9 cellular contexts compared by ENCODE assay signal in the genomic region with DNA sequence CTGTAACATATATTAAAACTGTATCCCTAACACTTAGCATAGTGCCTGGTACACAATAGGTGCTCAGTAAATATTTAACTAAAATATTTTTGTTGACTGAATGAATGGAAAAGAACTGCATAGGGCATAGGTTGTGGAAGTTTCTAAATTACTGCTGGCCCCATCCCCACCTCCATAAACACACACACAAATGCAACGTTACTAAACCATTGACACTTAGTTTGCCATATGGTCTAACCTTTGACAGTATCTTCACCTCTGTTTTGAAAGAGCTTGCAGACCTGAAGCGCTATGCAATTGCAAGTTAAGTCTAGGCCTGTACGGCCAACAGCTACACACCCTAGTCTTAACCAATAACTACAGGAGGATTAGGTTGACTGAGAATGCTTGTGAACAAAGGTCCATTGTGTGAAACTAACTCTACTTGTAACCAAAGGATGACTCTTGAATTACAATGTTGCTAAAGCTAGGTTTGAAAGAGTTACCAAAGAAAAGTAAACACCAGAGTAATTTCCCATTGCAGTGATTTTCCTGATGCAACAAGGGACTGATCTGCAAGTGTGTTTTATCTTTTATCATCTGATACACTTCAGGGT. TPM values are rescaled to one million over a fixed set of nuclear protein-coding genes. Genes with fewer than 3 reads are reported as not detected.
DNase-seq lines count a peak whose midpoint lies in the region; ATAC-seq and TF ChIP-seq lines count a peak whose summit lies in the region.
"Had no signal": no experiment of that assay in that cellular context is flagged by ENCODE, and none has a peak within 500 bp of the region (broad histone marks: within the 10 kb centered on the region; RNA-seq: fewer than 3 reads in every experiment).

No MANE protein-coding gene starts in this region.

- in situ Hi-C loops in GM23248 (cut with MboI): no loop called here

- ATAC-seq in PC-3 (peak; percentile 82), upper lobe of left lung (ENCODE audit: low FRiP score in 2 of 2) (no peak), GM21423 (IDR thresholded peaks at IDR 0.05; ENCODE audit: unreplicated experiment) (no peak)

- H3K36me3 Mint-ChIP-seq in progenitor cell of endocrine pancreas (ENCODE audit: insufficient read depth): peaks cover 9% of the 10 kb centered on the region

- H3K36me3 ChIP-seq in GM23248 (ENCODE audit: low read depth): no peaks in the 10 kb centered on the region
- no peaks in the 10 kb centered on the region for H3K36me3 ChIP-seq in PC-3 (ENCODE audit: low read depth, low read length)
- H3K36me3 ChIP-seq in upper lobe of left lung: no peaks in the 10 kb centered on the region

- TF ChIP-seq EP300 in upper lobe of left lung (IDR thresholded peaks at IDR 0.05): no peak

- H3K9me2 ChIP-seq in GM23248 (ENCODE audit: insufficient read depth): no peaks in the 10 kb centered on the region
- no peaks in the 10 kb centered on the region for H3K9me2 ChIP-seq in PC-3 (replicated peaks; ENCODE audit: low read length)

- peak overlapping the region; percentile 81; the same call in 1 of the 2 replicates for H3K4me3 ChIP-seq in GM23248
- peak overlapping the region; percentile 76; the same call in 1 of the 2 replicates for H3K4me3 ChIP-seq in PC-3 (ENCODE audit: low read length)
- H3K4me3 ChIP-seq in epithelial cell of esophagus (ENCODE audit: low read length): no peak overlapping the region
- H3K4me3 ChIP-seq in upper lobe of left lung: peak overlapping the region in 1 of 4 donors; percentile 84

- no peak for TF ChIP-seq POLR2A in upper lobe of left lung (IDR thresholded peaks at IDR 0.05)

- H3K4me2 ChIP-seq in GM23248 (ENCODE audit: unreplicated experiment): no peak overlapping the region
- H3K4me2 ChIP-seq in PC-3 (ENCODE audit: low read length): peak overlapping the region; percentile 94

- peak overlapping the region; percentile 78 for H3K4me3 Mint-ChIP-seq in progenitor cell of endocrine pancreas (ENCODE audit: low read depth)

- H3K9me3 Mint-ChIP-seq in progenitor cell of endocrine pancreas (ENCODE audit: low read depth): peaks cover 10% of the 10 kb centered on the region
- H3K9me3 Mint-ChIP-seq: dendritic cell treated with granulocyte-macrophage colony-stimulating factor and Interleukin-4, amounts not matched to agents 40 ng/mL and 50 ng/mL, for 4 days had no signal

- no TSS peak for BruUV-seq in PC-3 (replicated peaks; lab: Mats Ljungman, UMichigan)

- H3K27ac ChIP-seq in GM23248: no peak overlapping the region
- peak overlapping the region; percentile 94 for H3K27ac ChIP-seq in PC-3 (ENCODE audit: low read length)
- peak overlapping the region in 2 of 4 donors; percentile 89 to 91 for H3K27ac ChIP-seq in upper lobe of left lung

- peak overlapping the region; percentile 96; the same call in 1 of the 2 replicates for H2AFZ ChIP-seq in GM23248
- peak overlapping the region; percentile 98 for H2AFZ ChIP-seq in PC-3 (ENCODE audit: low read length)

- TF ChIP-seq CTCF in PC-3 (conservative IDR thresholded peaks at IDR 0.05; ENCODE audit: low read depth, low read length) (no peak), epithelial cell of esophagus (IDR thresholded peaks at IDR 0.05; ENCODE audit: insufficient read depth, low read depth, low read length, missing control alignments) (no peak), progenitor cell of endocrine pancreas (IDR thresholded peaks at IDR 0.05; ENCODE audit: unreplicated experiment) (no peak), upper lobe of left lung (IDR thresholded peaks at IDR 0.05) (no peak)

- WGBS in GM23248 (ENCODE audit: low coverage in 1 of 2, low lambda C conversion rate in 2 of 2, missing lambda C conversion rate in 2 of 2), 2 experiments: 93 to 97% methylated on average over 3 of the region's 3 CpGs
- WGBS in upper lobe of left lung, 2 donors: 86 to 100% methylated on average over 3 of the region's 3 CpGs

- H3K4me1 ChIP-seq in GM23248 (ENCODE audit: insufficient read depth) (no peaks in the 10 kb centered on the region), PC-3 (ENCODE audit: insufficient read depth, low read length) (peaks cover 20% of the 10 kb centered on the region), upper lobe of left lung (peaks cover 3 to 16% (median 8%) of the 10 kb centered on the region in 4 donors)

- DNase-seq in GM23248 (no peak), PC-3 (peak; percentile 79), epithelial cell of esophagus (ENCODE audit: low read depth) (peak; percentile 84), progenitor cell of endocrine pancreas (ENCODE audit: low spot score, unreplicated experiment) (no peak), RPMI8226 (no peak), OCI-M2 (lab: John Stamatoyannopoulos, UW; ENCODE audit: unreplicated experiment) (no peak), upper lobe of left lung (no peak)

- H3K27me3 ChIP-seq in GM23248 (replicated peaks; ENCODE audit: insufficient read depth) (no peaks in the 10 kb centered on the region), PC-3 (ENCODE audit: low read length) (no peaks in the 10 kb centered on the region), upper lobe of left lung (no peaks in the 10 kb centered on the region)

- intact Hi-C loops in PC-3 (cut with micrococcal nuclease): no loop called here

- CTCF ChIA-PET in PC-3 (lab: Charles Lee): interaction anchor here (0.6 to 2.0 kb wide), 2 partner anchors 13 to 18 kb away, joined by 7 read pairs; no protein-coding TSS in a partner anchor

- H3K4me1 Mint-ChIP-seq in progenitor cell of endocrine pancreas (ENCODE audit: low read depth): peaks cover 24% of the 10 kb centered on the region

- POLR2A ChIA-PET in PC-3 (lab: Charles Lee; ENCODE audit: unreplicated experiment): interaction anchor here (0.7 kb wide), 1 partner anchor 372 kb away, joined by 3 read pairs; no protein-coding TSS in a partner anchor

- no peaks in the 10 kb centered on the region for H3K9me3 ChIP-seq in GM23248 (ENCODE audit: low read depth)
- H3K9me3 ChIP-seq in PC-3 (ENCODE audit: low read length): no peaks in the 10 kb centered on the region
- no peaks in the 10 kb centered on the region for H3K9me3 ChIP-seq in upper lobe of left lung

- H4K20me1 ChIP-seq in GM23248 (ENCODE audit: insufficient read depth) (no peaks in the 10 kb centered on the region), PC-3 (ENCODE audit: low read length) (no peaks in the 10 kb centered on the region)

- H3F3A ChIP-seq in GM23248 (ENCODE audit: insufficient read depth) (no peaks in the 10 kb centered on the region), PC-3 (ENCODE audit: low read length, unreplicated experiment) (no peaks in the 10 kb centered on the region)

- H3K27ac Mint-ChIP-seq in progenitor cell of endocrine pancreas: peak overlapping the region; percentile 77
- H3K27ac Mint-ChIP-seq: dendritic cell treated with granulocyte-macrophage colony-stimulating factor and Interleukin-4, amounts not matched to agents 40 ng/mL and 50 ng/mL, for 4 days had no signal

- H3K79me2 ChIP-seq in GM23248 (ENCODE audit: insufficient read depth) (no peaks in the 10 kb centered on the region), PC-3 (ENCODE audit: low read length) (no peaks in the 10 kb centered on the region)

- no peak overlapping the region for H3K9ac ChIP-seq in GM23248
- peak overlapping the region; percentile 78 for H3K9ac ChIP-seq in PC-3 (ENCODE audit: low read length)

- H3K27me3 Mint-ChIP-seq in progenitor cell of endocrine pancreas: peaks cover 3% of the 10 kb centered on the region

RNA-seq across cellular contexts. Expression of a gene that starts 0.9 kb away (rescaled TPM):
- 2.5 and 12.2 TPM in 2 replicates for total RNA-seq in GM23248 (2014; rRNA removed; shearing (Covaris generic))
- 8.2 and 8.5 TPM in 2 replicates for polyA plus RNA-seq in GM23248 (2016; fragmentation: Nextera tagmentation; extraction: Ambion mirVana)
- 2.8 and 3.1 TPM in 2 replicates for total RNA-seq in PC-3 (2014; rRNA removed)
- 30.1 and 30.7 TPM in 2 replicates for total RNA-seq in progenitor cell of endocrine pancreas
- 10 to 100 TPM in 4 of 6 donors, 1 to 10 TPM in 2; 2.1 to 25.2 (median 14.0) TPM for total RNA-seq in upper lobe of left lung

RNA-seq across cellular contexts. Expression of a gene that starts 5.9 kb away (rescaled TPM):
- 4.6 and 7.7 TPM in 2 replicates for total RNA-seq in GM23248 (2014; rRNA removed; shearing (Covaris generic))
- 14.1 and 17.2 TPM in 2 replicates for polyA plus RNA-seq in GM23248 (2016; fragmentation: Nextera tagmentation; extraction: Ambion mirVana)
- 2.3 and 7.7 TPM in 2 replicates for total RNA-seq in PC-3 (2014; rRNA removed)
- 22.0 and 25.2 TPM in 2 replicates for total RNA-seq in progenitor cell of endocrine pancreas
- total RNA-seq in upper lobe of left lung: 100 to 1,000 TPM in 1 of 6 donors, 10 to 100 TPM in 2, 1 to 10 TPM in 3; 7.3 to 105 (median 10.7) TPM

Comparison
In these comparisons a context has a peak if more than half of its experiments do, and no peak if none do; other contexts are left out.
1. DNase-seq: peak in PC-3 (single experiment) and epithelial cell of esophagus (single experiment); none in GM23248 (single experiment), progenitor cell of endocrine pancreas (single experiment), RPMI8226 (single experiment), OCI-M2 (single experiment) and upper lobe of left lung (0 of 2).